In the genomic region with DNA sequence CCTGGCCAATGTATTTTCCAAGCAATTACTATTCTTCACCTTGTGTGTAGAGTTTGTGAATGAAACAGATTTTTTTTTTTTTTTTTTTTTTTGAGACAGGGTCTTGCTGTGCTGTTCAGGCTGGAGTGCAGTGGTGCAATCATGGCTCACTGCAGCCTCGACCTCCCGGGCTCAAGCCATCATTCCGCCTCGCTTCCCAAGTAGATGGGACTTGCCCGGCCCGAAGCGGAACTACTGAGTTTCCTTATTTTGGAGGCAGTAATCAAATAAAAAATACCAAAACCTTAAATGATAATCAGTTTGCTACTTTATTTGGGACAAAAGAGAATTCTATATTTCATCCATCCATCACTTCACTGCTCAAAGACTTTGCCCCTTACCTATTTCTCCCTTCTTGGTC, we compare ENCODE assay signal across 9 cellular contexts. TPM values are rescaled to one million over a fixed set of nuclear protein-coding genes. Genes with fewer than 3 reads are reported as not detected.
DNase-seq lines count a peak whose midpoint lies in the region; ATAC-seq and TF ChIP-seq lines count a peak whose summit lies in the region.
"Had no signal": no experiment of that assay in that cellular context is flagged by ENCODE, and none has a peak within 500 bp of the region (broad histone marks: within the 10 kb centered on the region; RNA-seq: fewer than 3 reads in every experiment).

No MANE protein-coding gene starts in this region.

- DNase-seq in right cardiac atrium, result no peak
- no peak for DNase-seq in right atrium auricular region (ENCODE audit: low spot score)
- DNase-seq in COR-L47 (lab: John Stamatoyannopoulos, UW), result no peak
- no peak for DNase-seq in GOT3 (lab: John Stamatoyannopoulos, UW)
- no peak for DNase-seq in GM10248 (ENCODE audit: extremely low spot score)
- no peak for DNase-seq in NCI-H345 treated with DMSO at 0.1 percent for 48 hours (lab: John Stamatoyannopoulos, UW; ENCODE audit: unreplicated experiment)

- POLR2A ChIA-PET in GM10248 (lab: Yijun Ruan, JAX), result no interaction called here

- CTCF ChIA-PET in GM10248 (lab: Yijun Ruan, JAX), result no interaction called here

- H3K36me3 ChIP-seq in right atrium auricular region (no peaks in the 10 kb centered on the region), muscle layer of duodenum (ENCODE audit: control insufficient read depth in 1 of 2, insufficient read depth in 2 of 2, low read length in 2 of 2) (peaks cover 0 to 3% of the 10 kb centered on the region in 2 donors)
- H3K36me3 ChIP-seq: colonic mucosa had no signal

- no peak for ATAC-seq in right cardiac atrium

- intact Hi-C loops in right cardiac atrium (cut with DNase I), result no loop called here

- no peak for TF ChIP-seq CTCF in right atrium auricular region (IDR thresholded peaks at IDR 0.05)
- no peak for TF ChIP-seq CTCF in GM10248 (IDR thresholded peaks at IDR 0.05; ENCODE audit: control extremely low read depth, extremely low read depth, low read depth, missing control alignments)

- peak overlapping the region; percentile 81 for H3K4me3 ChIP-seq in right cardiac atrium (ENCODE audit: low read length)
- H3K4me3 ChIP-seq in right atrium auricular region, result peak overlapping the region in 1 of 2 donors; percentile 73
- peak overlapping the region; percentile 88 to 95 for H3K4me3 ChIP-seq in muscle layer of duodenum (ENCODE audit: low read depth in 1 of 2, low read length in 2 of 2)

- 94% methylated on average over 7 of the region's 7 CpGs for WGBS in right cardiac atrium

- no peaks in the 10 kb centered on the region for H3K27me3 ChIP-seq in right cardiac atrium (ENCODE audit: control insufficient read depth, insufficient read depth)
- H3K27me3 ChIP-seq in right atrium auricular region, result no peaks in the 10 kb centered on the region
- no peaks in the 10 kb centered on the region for H3K27me3 ChIP-seq in muscle layer of duodenum (ENCODE audit: low read depth, low read length)
- H3K27me3 ChIP-seq: colonic mucosa had no signal

- H3K27ac ChIP-seq in right cardiac atrium (ENCODE audit: low read length), result no peak overlapping the region
- H3K27ac ChIP-seq in right atrium auricular region, result no peak overlapping the region
- peak overlapping the region; percentile 93 for H3K27ac ChIP-seq in angular gyrus (ENCODE audit: low read depth, low read length)
- H3K27ac ChIP-seq in muscle layer of duodenum (ENCODE audit: low read length), result no peak overlapping the region

- no peaks in the 10 kb centered on the region for H3K4me1 ChIP-seq in right cardiac atrium (ENCODE audit: control insufficient read depth, insufficient read depth, low read length)
- H3K4me1 ChIP-seq in right atrium auricular region, result peaks cover 0 to 6% of the 10 kb centered on the region in 2 donors
- peaks cover 0 to 4% of the 10 kb centered on the region in 2 donors for H3K4me1 ChIP-seq in muscle layer of duodenum (ENCODE audit: control insufficient read depth in 1 of 2, insufficient read depth in 2 of 2, low read length in 2 of 2)
- H3K4me1 ChIP-seq: colonic mucosa had no signal

- H3K9me3 ChIP-seq in right cardiac atrium (ENCODE audit: control insufficient read depth, low read length) (no peaks in the 10 kb centered on the region), right atrium auricular region (no peaks in the 10 kb centered on the region), muscle layer of duodenum (ENCODE audit: control insufficient read depth in 1 of 2, low read length in 2 of 2) (peaks cover 0 to 3% of the 10 kb centered on the region in 2 donors)
- H3K9me3 ChIP-seq: colonic mucosa had no signal

RNA-seq across cellular contexts. Expression of a gene that starts 0.7 kb away (rescaled TPM):
- 1 to 10 TPM; 2.7 to 6.2 (median 5.3) TPM for total RNA-seq in right cardiac atrium
- polyA plus RNA-seq in right cardiac atrium, result 1.5 TPM
- total RNA-seq in right atrium auricular region, result 1 to 10 TPM; 4.2 to 6.5 TPM

RNA-seq across cellular contexts. Expression of a gene that starts 4.2 kb away (rescaled TPM):
- not detected for total RNA-seq in right cardiac atrium
- not detected for polyA plus RNA-seq in right cardiac atrium
- not detected for total RNA-seq in right atrium auricular region
- total RNA-seq: colonic mucosa had no signal

RNA-seq across cellular contexts. Expression of a gene that starts 49.7 kb away (rescaled TPM):
- total RNA-seq in right cardiac atrium (1 to 10 TPM in 1 of 4 donors, under 1 TPM in 2, not detected in 1; 0.47 to 2.2 (median 0.69) TPM), right atrium auricular region (not detected)
- polyA plus RNA-seq in right cardiac atrium, result 1.4 TPM
